In genomic region chr13:106143930-106144709, GRCh38 we compare ENCODE assay signal across 14 cellular contexts.
DNase-seq lines count a peak whose midpoint lies in the region; ATAC-seq lines count a peak whose summit lies in the region.
"Had no signal": no experiment of that assay in that cellular context is flagged by ENCODE, and none has a peak within 500 bp of the region (broad histone marks: within the 10 kb centered on the region; RNA-seq: fewer than 3 reads in every experiment).

No MANE protein-coding gene starts in this region.

- H3K9ac ChIP-seq in HUES64 (ENCODE audit: low read depth, low read length) (no peak overlapping the region), skeletal muscle satellite cell (ENCODE audit: low read depth, low read length) (peak overlapping the region; percentile 25)

- 88% methylated on average over 2 of the region's 2 CpGs for WGBS in HUES64

- peak overlapping the region; percentile 32; the same call in 1 of the 2 replicates for H3K27ac ChIP-seq in HUES64 (ENCODE audit: low read depth, low read length)

- no peaks in the 10 kb centered on the region for H3K36me3 ChIP-seq in HUES64 (ENCODE audit: insufficient read depth, low read length)
- H3K36me3 ChIP-seq in skeletal muscle satellite cell (ENCODE audit: insufficient read depth, low read length): no peaks in the 10 kb centered on the region
- H3K36me3 ChIP-seq in HAP-1 (replicated peaks): no peaks in the 10 kb centered on the region

- H3K9me3 ChIP-seq in HUES64 (ENCODE audit: insufficient read depth, low read depth, low read length): no peaks in the 10 kb centered on the region
- no peaks in the 10 kb centered on the region for H3K9me3 ChIP-seq in skeletal muscle satellite cell (replicated peaks; ENCODE audit: low read length)
- no peaks in the 10 kb centered on the region for H3K9me3 ChIP-seq in HAP-1

- no peak overlapping the region for H3K4me3 ChIP-seq in HUES64 (ENCODE audit: low read length)
- H3K4me3 ChIP-seq in skeletal muscle satellite cell (ENCODE audit: low read length): no peak overlapping the region
- no peak overlapping the region for H3K4me3 ChIP-seq in HAP-1
- H3K4me3 ChIP-seq: GM12878 had no signal

- in situ Hi-C loops in HAP-1 (cut with MboI; ENCODE audit: low sequenced_read_pairs): no loop called here

- no peak overlapping the region for H3K4me2 ChIP-seq in skeletal muscle satellite cell (ENCODE audit: low read length)

- H3K4me1 ChIP-seq in HUES64 (ENCODE audit: insufficient read depth, low read length) (peaks cover 27% of the 10 kb centered on the region), skeletal muscle satellite cell (ENCODE audit: control insufficient read depth, insufficient read depth, low read length) (peaks cover 40% of the 10 kb centered on the region), HAP-1 (no peaks in the 10 kb centered on the region)

- peak; percentile 54 for ATAC-seq in esophagus mucosa
- no peak for ATAC-seq in GM19455 (IDR thresholded peaks at IDR 0.05; ENCODE audit: unreplicated experiment)
- ATAC-seq: GM12878; stimulated activated naive CD8-positive, alpha-beta T cell treated with anti-CD3 and anti-CD28 coated beads, Interleukin-15, Interleukin-2, amounts not matched to agents 100 U/mL and 50 U/mL, for 24 hours had no signal

- no peaks in the 10 kb centered on the region for H3K27me3 ChIP-seq in HUES64 (ENCODE audit: insufficient read depth, low read length)
- H3K27me3 ChIP-seq in skeletal muscle satellite cell (ENCODE audit: control insufficient read depth, insufficient read depth, low read length): no peaks in the 10 kb centered on the region
- H3K27me3 ChIP-seq in HAP-1 (ENCODE audit: low read depth): no peaks in the 10 kb centered on the region

- peak; percentile 63 for DNase-seq in NCI-H345 treated with DMSO at 0.1 percent for 48 hours (lab: John Stamatoyannopoulos, UW; ENCODE audit: unreplicated experiment)
- no peak for DNase-seq in cerebellar cortex (ENCODE audit: low spot score)
- DNase-seq in HAP-1 (ENCODE audit: low spot score in 2 of 2): no peak
- DNase-seq in GM19240 (ENCODE audit: insufficient read length, low spot score): no peak
- DNase-seq: NCI-H1930; occipital lobe; RPMI8226; stimulated activated CD4-positive, alpha-beta T cell treated with anti-CD3 and anti-CD28 coated beads, Interleukin-2, amount 100 ng/mL, for 48 hours; stimulated activated naive CD8-positive, alpha-beta T cell treated with anti-CD3 and anti-CD28 coated beads, Interleukin-15, Interleukin-2, amounts not matched to agents 100 U/mL and 50 U/mL, for 24 hours had no signal
